11 cellular contexts compared by ENCODE assay signal in the genomic region with DNA sequence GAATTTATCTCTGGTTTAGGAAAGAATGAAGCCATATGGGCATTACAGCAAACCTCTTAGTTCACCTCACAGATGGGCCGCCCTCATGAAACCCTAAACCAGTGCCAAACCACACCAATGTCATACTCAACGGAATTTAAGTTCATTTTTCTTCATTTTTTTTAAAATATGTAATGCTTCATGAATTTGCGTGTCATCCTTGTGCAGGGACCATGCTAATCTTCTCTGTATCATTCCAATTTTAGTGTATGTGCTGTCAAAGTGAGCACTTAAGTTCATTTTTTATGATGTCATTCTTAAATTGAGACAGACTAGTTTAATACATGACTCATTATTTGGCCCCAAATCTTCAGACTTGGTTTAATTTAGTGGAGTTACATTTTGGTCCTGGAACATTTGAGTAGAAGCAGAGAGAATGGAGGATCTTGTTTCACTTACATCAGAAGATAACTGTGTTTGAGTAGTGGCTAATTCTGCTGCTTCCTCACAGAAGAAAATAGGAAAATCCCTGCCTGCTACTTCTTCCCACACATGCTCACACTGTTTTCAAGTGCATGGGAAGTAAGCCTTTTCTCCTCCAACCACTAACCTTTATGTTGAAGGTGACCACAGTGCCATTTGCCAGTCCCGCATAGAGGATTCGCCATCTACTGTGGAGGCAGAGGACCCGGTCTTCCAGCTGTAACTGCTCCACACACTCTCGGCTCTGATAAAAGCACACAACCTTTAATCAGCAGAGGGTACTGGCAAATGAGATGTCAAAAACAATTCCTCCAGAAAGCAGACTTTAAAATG.
DNase-seq lines count a peak whose midpoint lies in the region; ATAC-seq and TF ChIP-seq lines count a peak whose summit lies in the region.
"Had no signal": no experiment of that assay in that cellular context is flagged by ENCODE, and none has a peak within 500 bp of the region (broad histone marks: within the 10 kb centered on the region; RNA-seq: fewer than 3 reads in every experiment).

No MANE protein-coding gene starts in this region.

- peak overlapping the region; percentile 80 to 85 for H3K27ac ChIP-seq in coronary artery

- no peak for TF ChIP-seq CTCF in coronary artery (IDR thresholded peaks at IDR 0.05)

- DNase-seq in EH (ENCODE audit: low read depth): peak; percentile 94
- DNase-seq in NCI-H1694 treated with DMSO at 0.1 percent for 48 hours (lab: John Stamatoyannopoulos, UW): peak; percentile 13
- DNase-seq in coronary artery (ENCODE audit: low spot score): no peak
- peak; percentile 39 for DNase-seq in putamen (ENCODE audit: low spot score)
- DNase-seq in stimulated activated CD4-positive, alpha-beta T cell treated with anti-CD3 and anti-CD28 coated beads, Interleukin-4, amount 100 ng/mL, for 4 hours: no peak
- no peak for DNase-seq in SKM-1 treated with dmso at 0.1 percent for 144 hours (lab: John Stamatoyannopoulos, UW; ENCODE audit: unreplicated experiment)
- DNase-seq: activated CD4-positive, alpha-beta T cell treated with anti-CD3 and anti-CD28 coated beads for 48 hours; Kasumi-1; stimulated activated CD4-positive, alpha-beta T cell treated with anti-CD3 and anti-CD28 coated beads, Interleukin-1b, Interleukin-23, amount 100 ng/mL, for 48 hours had no signal

- H3K4me3 ChIP-seq in coronary artery: no peak overlapping the region

- ATAC-seq in GM21576 (IDR thresholded peaks at IDR 0.05; ENCODE audit: unreplicated experiment) (no peak), HG03432 (IDR thresholded peaks at IDR 0.05; ENCODE audit: unreplicated experiment) (no peak)

Comparison
In these comparisons a context has a peak if more than half of its experiments do, and no peak if none do; other contexts are left out.
1. DNase-seq: peak in EH (single experiment), NCI-H1694 treated with DMSO at 0.1 percent for 48 hours (single experiment) and putamen (single experiment); none in coronary artery (single experiment), stimulated activated CD4-positive, alpha-beta T cell treated with anti-CD3 and anti-CD28 coated beads, Interleukin-4, amount 100 ng/mL, for 4 hours (0 of 2) and SKM-1 treated with dmso at 0.1 percent for 144 hours (single experiment).